2 cellular contexts compared by ENCODE assay signal in genomic region chr20:15851576-15852075, GRCh38.
TF ChIP-seq lines count a peak whose summit lies in the region.

No MANE protein-coding gene starts in this region.

TF ChIP-seq in GM23338, 12 proteins besides CTCF, POLR2A, EP300 and RAD21 (continued from another document):
- TF ChIP-seq JUNB (IDR thresholded peaks at IDR 0.05; ENCODE audit: unreplicated experiment) (no peak), ZNF462 (CRISPR knock-in tag; IDR thresholded peaks at IDR 0.05) (no peak), NANOG (IDR thresholded peaks at IDR 0.05; ENCODE audit: borderline replicate concordance) (no peak), ZNF114 (CRISPR knock-in tag; IDR thresholded peaks at IDR 0.05) (no peak), EZH2 (IDR thresholded peaks at IDR 0.05; ENCODE audit: low read depth, unreplicated experiment) (no peak), POLR2AphosphoS5 (IDR thresholded peaks at IDR 0.05; ENCODE audit: low read depth) (no peak), REST (IDR thresholded peaks at IDR 0.05; ENCODE audit: unreplicated experiment) (no peak), STAT1 (IDR thresholded peaks at IDR 0.05; ENCODE audit: unreplicated experiment) (no peak), ETS1 (IDR thresholded peaks at IDR 0.05) (no peak), CREB1 (CRISPR knock-in tag; IDR thresholded peaks at IDR 0.05; ENCODE audit: low read depth) (no peak)

TF ChIP-seq in H1, 55 proteins besides CTCF, POLR2A, EP300 and RAD21 (continued from another document):
- TF ChIP-seq MAX (IDR thresholded peaks at IDR 0.05) (no peak), CHD7 (IDR thresholded peaks at IDR 0.05; ENCODE audit: insufficient replicate concordance, low read length) (no peak), RFX5 (IDR thresholded peaks at IDR 0.05; ENCODE audit: borderline replicate concordance, low read depth, low read length) (no peak), SIN3A (conservative IDR thresholded peaks at IDR 0.05 in 1 of 2, IDR thresholded peaks at IDR 0.05 in 1 of 2; ENCODE audit: low read depth in 1 of 2, low read length in 2 of 2) (no peak), NANOG (IDR thresholded peaks at IDR 0.05; ENCODE audit: insufficient read depth, low read depth, low read length, poor library complexity, severe bottlenecking) (no peak), CTBP2 (IDR thresholded peaks at IDR 0.05; ENCODE audit: borderline replicate concordance, insufficient read depth, insufficient read length, low read length) (no peak), BACH1 (IDR thresholded peaks at IDR 0.05; ENCODE audit: low read length) (no peak)
